In the genomic region with DNA sequence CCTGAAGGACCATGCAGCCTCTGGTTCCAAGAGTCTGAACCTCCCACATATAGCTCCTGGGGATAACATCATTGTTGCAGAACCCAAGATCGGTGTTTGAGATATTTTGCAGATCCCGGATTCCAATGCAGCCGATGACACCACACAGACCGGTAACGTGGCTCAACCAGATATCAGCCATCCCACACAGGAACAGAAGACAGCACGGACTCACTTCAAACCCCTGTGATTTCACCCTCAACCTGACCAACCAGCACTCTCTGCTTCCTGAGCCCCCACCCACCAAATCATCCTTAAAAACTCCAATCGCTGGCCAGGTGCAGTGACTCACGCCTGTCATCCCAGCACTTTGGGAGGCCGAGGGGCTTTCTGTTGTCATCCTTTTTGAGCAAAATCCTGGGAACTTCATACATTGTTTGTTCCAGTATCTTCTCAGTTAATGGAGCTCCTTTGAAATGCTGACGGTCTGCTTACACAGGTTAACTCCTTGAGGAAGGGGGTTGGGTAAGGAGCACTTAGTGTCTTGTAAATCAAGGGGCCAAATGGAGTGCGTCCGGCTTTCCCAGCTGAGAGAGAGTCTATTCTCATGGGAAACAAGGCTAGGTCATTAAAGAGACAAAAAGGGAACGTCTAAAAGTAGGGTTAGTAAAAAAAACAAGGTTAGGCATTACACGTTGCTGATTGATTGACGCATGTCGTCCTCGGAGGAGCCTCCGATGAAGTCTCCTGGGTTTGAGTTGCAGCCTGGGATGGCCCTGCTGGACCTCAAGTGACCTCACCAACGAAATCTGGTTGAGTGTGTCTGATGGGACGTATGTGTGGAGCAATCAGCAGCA, we compare ENCODE assay signal across 28 cellular contexts.
DNase-seq lines count a peak whose midpoint lies in the region; ATAC-seq and TF ChIP-seq lines count a peak whose summit lies in the region.
"Had no signal": no experiment of that assay in that cellular context is flagged by ENCODE, and none has a peak within 500 bp of the region (broad histone marks: within the 10 kb centered on the region; RNA-seq: fewer than 3 reads in every experiment).

No MANE protein-coding gene starts in this region.

- no peaks in the 10 kb centered on the region for H3K36me3 ChIP-seq in HUES64 (ENCODE audit: insufficient read depth, low read length)
- H3K36me3 ChIP-seq: ascending aorta, esophagus squamous epithelium had no signal

- peaks cover 23% of the 10 kb centered on the region for H3K27me3 Mint-ChIP-seq in nephron (ENCODE audit: low read depth)

- no peak for ATAC-seq in GM18907 (IDR thresholded peaks at IDR 0.05; ENCODE audit: unreplicated experiment)
- no peak for ATAC-seq in HG02623 (IDR thresholded peaks at IDR 0.05; ENCODE audit: unreplicated experiment)
- ATAC-seq: activated CD4-positive, CD25-positive, alpha-beta regulatory T cell treated with anti-CD3 and anti-CD28 coated beads, Interleukin-2, amount 50 U/mL, for 24 hours; psoas muscle; stimulated activated naive B cell treated with anti-CD40 and anti-IgM and Interleukin-4, amounts not matched to agents 10 μg/mL and 1 μg/mL and 100 μg/mL, for 72 hours had no signal

- H3K27ac Mint-ChIP-seq in nephron = peak overlapping the region; percentile 74 to 79 (median 78)
- H3K27ac Mint-ChIP-seq: activated CD4-positive, alpha-beta memory T cell treated with anti-CD3 and anti-CD28 coated beads, Interleukin-2, amount 10 ng/mL, durations not matched to agents 7 days and 5 days; activated naive CD8-positive, alpha-beta T cell treated with anti-CD3 and anti-CD28 coated beads for 36 hours; stimulated activated naive B cell treated with anti-CD40 and anti-IgM and Interleukin-4, amounts not matched to agents 10 μg/mL and 1 μg/mL and 100 μg/mL, for 72 hours had no signal

- H3K4me3 Mint-ChIP-seq in nephron = peak overlapping the region; percentile 63 to 70 (median 69)
- H3K4me3 Mint-ChIP-seq: activated CD4-positive, alpha-beta memory T cell treated with anti-CD3 and anti-CD28 coated beads, Interleukin-2, amount 10 ng/mL, durations not matched to agents 7 days and 5 days; activated naive CD8-positive, alpha-beta T cell treated with anti-CD3 and anti-CD28 coated beads for 36 hours had no signal

- peaks cover 15% of the 10 kb centered on the region for H3K4me1 ChIP-seq in HUES64 (ENCODE audit: insufficient read depth, low read length)
- H3K4me1 ChIP-seq: ascending aorta, esophagus squamous epithelium, psoas muscle had no signal

- peaks cover 4% of the 10 kb centered on the region for H3K36me3 Mint-ChIP-seq in nephron (ENCODE audit: low read depth)
- H3K36me3 Mint-ChIP-seq: activated naive CD8-positive, alpha-beta T cell treated with anti-CD3 and anti-CD28 coated beads for 36 hours had no signal

- peak overlapping the region; percentile 38 for H3K4me3 ChIP-seq in HUES64 (ENCODE audit: low read length)
- H3K4me3 ChIP-seq: ascending aorta, esophagus squamous epithelium, psoas muscle had no signal

- DNase-seq in EH (ENCODE audit: low read depth) (peak; percentile 70), iPS DF 19.7 (ENCODE audit: low read depth, low spot score) (peak; percentile 47), NCI-H1436 treated with DMSO at 0.1 percent for 48 hours (lab: John Stamatoyannopoulos, UW) (no peak)
- DNase-seq in activated CD4-positive, alpha-beta T cell treated with anti-CD3 and anti-CD28 coated beads for 4 hours = no peak
- DNase-seq: activated CD4-positive, alpha-beta memory T cell treated with anti-CD3 and anti-CD28 coated beads, Interleukin-2, amount 10 ng/mL, durations not matched to agents 7 days and 5 days; activated effector memory CD4-positive, alpha-beta T cell treated with Interleukin-2 at 50 U/mL for 16 hours; activated naive CD8-positive, alpha-beta T cell treated with anti-CD3 and anti-CD28 coated beads for 36 hours; activated T-cell treated with anti-CD3 and anti-CD28 coated beads for 4 hours; caudate nucleus; cortex of kidney; DMS79 treated with DMSO at 0.1 percent for 48 hours; esophagus squamous epithelium; foreskin melanocyte; hippocampal formation; mammary epithelial cell; NCI-H446 treated with DMSO at 0.1 percent for 48 hours; NCI-H82; psoas muscle; stimulated activated CD4-positive, alpha-beta T cell treated with anti-CD3 and anti-CD28 coated beads, Interleukin-15, amount 100 ng/mL, for 24 hours; stimulated activated naive B cell treated with anti-CD40 and anti-IgM and Interleukin-4, amounts not matched to agents 10 μg/mL and 1 μg/mL and 100 μg/mL, for 72 hours had no signal

- H3K9me3 Mint-ChIP-seq in nephron = peaks cover 10% of the 10 kb centered on the region

- H3K27me3 ChIP-seq in HUES64 (ENCODE audit: insufficient read depth, low read length) = peaks cover 6% of the 10 kb centered on the region
- H3K27me3 ChIP-seq: ascending aorta had no signal

- peaks cover 16% of the 10 kb centered on the region for H3K9me3 ChIP-seq in HUES64 (ENCODE audit: insufficient read depth, low read depth, low read length)
- H3K9me3 ChIP-seq: ascending aorta had no signal

- peaks cover 25% of the 10 kb centered on the region for H3K4me1 Mint-ChIP-seq in nephron
- H3K4me1 Mint-ChIP-seq: activated CD4-positive, alpha-beta memory T cell treated with anti-CD3 and anti-CD28 coated beads, Interleukin-2, amount 10 ng/mL, durations not matched to agents 7 days and 5 days had no signal

- no peak overlapping the region for H3K9ac ChIP-seq in HUES64 (ENCODE audit: low read depth, low read length)
- H3K9ac ChIP-seq: KMS-11 had no signal

- TF ChIP-seq CTCF in nephron (IDR thresholded peaks at IDR 0.05; ENCODE audit: unreplicated experiment in 3 of 3) = no peak

- 3% methylated on average over 20 of the region's 20 CpGs for WGBS in HUES64

- H3K27ac ChIP-seq in HUES64 (ENCODE audit: low read depth, low read length) = peak overlapping the region; percentile 82; the same call in 1 of the 2 replicates
- H3K27ac ChIP-seq: ascending aorta, C4-2B, esophagus squamous epithelium, KMS-11, psoas muscle had no signal

Comparison
In these comparisons a context has a peak if more than half of its experiments do, and no peak if none do; other contexts are left out.
1. DNase-seq: peak in EH (single experiment) and iPS DF 19.7 (single experiment); none in activated CD4-positive, alpha-beta T cell treated with anti-CD3 and anti-CD28 coated beads for 4 hours (0 of 2) and NCI-H1436 treated with DMSO at 0.1 percent for 48 hours (single experiment).